Comparison of ENCODE assay signal across 20 cellular contexts in the genomic region with DNA sequence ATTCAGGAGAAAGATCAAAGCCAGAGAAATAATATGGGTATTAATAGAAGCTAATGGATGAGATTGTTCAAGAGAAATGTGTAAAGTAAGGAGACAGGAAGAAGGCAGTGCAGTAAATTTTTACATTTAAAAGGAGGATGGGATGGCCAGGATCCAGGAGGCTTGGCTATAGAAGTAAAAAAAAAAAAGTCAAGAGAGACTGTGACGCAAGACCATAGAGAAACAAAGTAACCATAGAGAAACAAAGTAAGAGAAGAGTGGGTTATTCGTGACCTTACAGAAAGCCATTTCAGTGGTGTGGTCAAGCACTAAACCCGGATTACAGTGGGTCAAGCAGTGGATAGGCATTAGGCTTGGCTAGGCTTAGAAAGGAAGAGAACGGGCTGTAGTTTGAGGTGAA.
"Had no signal": no experiment of that assay in that cellular context is flagged by ENCODE, and none has a peak within 500 bp of the region (broad histone marks: within the 10 kb centered on the region; RNA-seq: fewer than 3 reads in every experiment).

No MANE protein-coding gene starts in this region.

- H3K27me3 ChIP-seq: testis, upper lobe of left lung had no signal

- H3K4me3 ChIP-seq: lower lobe of right lung, testis, upper lobe of left lung had no signal

- DNase-seq: activated CD4-positive, alpha-beta T cell treated with anti-CD3 and anti-CD28 coated beads, Interleukin-2, amount 10 ng/mL, durations not matched to agents 24 days and 14 days; activated CD4-positive, CD25-positive, alpha-beta regulatory T cell; activated CD8-positive, alpha-beta memory T cell treated with anti-CD3 and anti-CD28 coated beads, Interleukin-2, amount 50 U/mL, for 4 hours; activated CD8-positive, alpha-beta T cell treated with anti-CD3 and anti-CD28 coated beads, Interleukin-2, amount 10 ng/mL, durations not matched to agents 7 days and 5 days; activated gamma-delta T cell treated with Interleukin-2 at 50 U/mL for 16 hours; anterior cingulate cortex; cerebellar nuclear complex; head of caudate nucleus; immature natural killer cell; left cardiac atrium; lower lobe of right lung; midbrain; stimulated activated CD4-positive, alpha-beta T cell treated with anti-CD3 and anti-CD28 coated beads, Interleukin-1b, Interleukin-23, amount 100 ng/mL, for 48 hours; stimulated activated naive CD8-positive, alpha-beta T cell treated with anti-CD3 and anti-CD28 coated beads, Interleukin-15, amount 100 ng/mL, for 72 hours; SW 1271; testis; upper lobe of left lung had no signal

- FAIRE-seq: frontal cortex, TTC549 had no signal

- ATAC-seq: activated CD8-positive, alpha-beta T cell treated with anti-CD3 and anti-CD28 coated beads, Interleukin-2, amount 10 ng/mL, durations not matched to agents 7 days and 5 days; lower lobe of right lung; sciatic nerve; stimulated activated naive CD8-positive, alpha-beta T cell treated with anti-CD3 and anti-CD28 coated beads, Interleukin-15, amount 100 ng/mL, for 72 hours had no signal

- H3K9me3 ChIP-seq: testis had no signal

- H3K4me1 ChIP-seq: lower lobe of right lung, testis, upper lobe of left lung had no signal

- H3K27ac ChIP-seq: lower lobe of right lung, testis, upper lobe of left lung had no signal
